ENCODE assay signal across 9 cellular contexts in genomic region chr15:64701482-64701881, GRCh38.
DNase-seq lines count a peak whose midpoint lies in the region; ATAC-seq and TF ChIP-seq lines count a peak whose summit lies in the region.
"Had no signal": no experiment of that assay in that cellular context is flagged by ENCODE, and none has a peak within 500 bp of the region (broad histone marks: within the 10 kb centered on the region; RNA-seq: fewer than 3 reads in every experiment).

No MANE protein-coding gene starts in this region.

- H3K27ac ChIP-seq in AG04450 (ENCODE audit: low read depth, low read length) = no peak overlapping the region
- H3K27ac ChIP-seq in colonic mucosa = no peak overlapping the region
- peak overlapping the region; percentile 80 for H3K27ac ChIP-seq in naive thymus-derived CD4-positive, alpha-beta T cell (ENCODE audit: low read depth, low read length)

- CTCF ChIA-PET in AG04450 (lab: Charles Lee) = interaction anchor here (1.0 to 2.2 kb wide), 2 partner anchors 26 to 275 kb away, joined by 3 to 8 read pairs; no protein-coding TSS in a partner anchor
- CTCF ChIA-PET in naive thymus-derived CD4-positive, alpha-beta T cell (lab: Charles Lee) = interaction anchor here (0.6 to 0.9 kb wide), 4 partner anchors 14 to 163 kb away, joined by 3 to 4 read pairs (median 3); no protein-coding TSS in a partner anchor

- H3K36me3 ChIP-seq in colonic mucosa = no peaks in the 10 kb centered on the region
- peaks cover 0 to 9% (median 0%) of the 10 kb centered on the region in 3 experiments for H3K36me3 ChIP-seq in naive thymus-derived CD4-positive, alpha-beta T cell (ENCODE audit: control insufficient read depth in 2 of 3, insufficient read depth in 3 of 3, low read length in 3 of 3)

- ATAC-seq in naive thymus-derived CD4-positive, alpha-beta T cell = no peak
- ATAC-seq in HG02885 (IDR thresholded peaks at IDR 0.05; ENCODE audit: poor library complexity, unreplicated experiment) = no peak
- no peak for ATAC-seq in HG02884 (IDR thresholded peaks at IDR 0.05; ENCODE audit: unreplicated experiment)
- ATAC-seq in GM21619 (IDR thresholded peaks at IDR 0.05; ENCODE audit: unreplicated experiment) = no peak

- H3K9ac ChIP-seq in colonic mucosa (ENCODE audit: low read depth in 2 of 2, low read length in 2 of 2) = peak overlapping the region in 1 of 2 donors; percentile 40

- intact Hi-C loops in colonic mucosa (cut with DNase I) = no loop called here
- intact Hi-C loops in naive thymus-derived CD4-positive, alpha-beta T cell (cut with micrococcal nuclease) = loop anchor here (5.0 to 10.0 kb wide), 2 partner anchors 593 to 596 kb away; partner anchors contain the start of gene RNU5A-1 (in 2 of the 2)

- H3K9me3 ChIP-seq in AG04450 (ENCODE audit: control insufficient read depth, insufficient read depth, low read length) (no peaks in the 10 kb centered on the region; the same call in 1 of the 2 replicates), colonic mucosa (no peaks in the 10 kb centered on the region)
- H3K9me3 ChIP-seq in naive thymus-derived CD4-positive, alpha-beta T cell (ENCODE audit: control insufficient read depth in 2 of 3, low read length in 3 of 3) = no peaks in the 10 kb centered on the region

- H3K27ac Mint-ChIP-seq in naive thymus-derived CD4-positive, alpha-beta T cell = peak overlapping the region; percentile 22 to 95 (median 81)

- H3K27me3 ChIP-seq in AG04450 (ENCODE audit: control insufficient read depth, insufficient read depth, low read length) (no peaks in the 10 kb centered on the region), colonic mucosa (no peaks in the 10 kb centered on the region)
- no peaks in the 10 kb centered on the region for H3K27me3 ChIP-seq in naive thymus-derived CD4-positive, alpha-beta T cell (ENCODE audit: control insufficient read depth in 2 of 2, insufficient read depth in 2 of 2, low read length in 2 of 2)

- H3K27me3 Mint-ChIP-seq in naive thymus-derived CD4-positive, alpha-beta T cell = no peaks in the 10 kb centered on the region

- DNase-seq in AG04450 (ENCODE audit: low read depth, low spot score) (no peak), colonic mucosa (no peak)
- no peak for DNase-seq in Jurkat, Clone E6-1 (ENCODE audit: low read depth, low spot score)
- DNase-seq in naive thymus-derived CD4-positive, alpha-beta T cell = no peak
- DNase-seq in stimulated activated CD4-positive, alpha-beta T cell treated with anti-CD3 and anti-CD28 coated beads, Interleukin-2, amount 100 ng/mL, for 48 hours = no peak
- DNase-seq: KG1 had no signal

- TF ChIP-seq CTCF in AG04450 (IDR thresholded peaks at IDR 0.05; ENCODE audit: low read depth, low read length) (no peak), colonic mucosa (IDR thresholded peaks at IDR 0.05) (no peak)

- H3K4me1 Mint-ChIP-seq in naive thymus-derived CD4-positive, alpha-beta T cell = peaks cover 52 to 71% (median 60%) of the 10 kb centered on the region in 7 donors

- H3K4me3 Mint-ChIP-seq in naive thymus-derived CD4-positive, alpha-beta T cell = peak overlapping the region; percentile 78 to 97 (median 84)

- H3K4me3 ChIP-seq in AG04450 (ENCODE audit: low read depth, low read length) (peak overlapping the region; percentile 84), colonic mucosa (peak overlapping the region; percentile 80)
- peak overlapping the region; percentile 56 for H3K4me3 ChIP-seq in Jurkat, Clone E6-1 (ENCODE audit: low read length)
- H3K4me3 ChIP-seq in naive thymus-derived CD4-positive, alpha-beta T cell (ENCODE audit: low read length) = peak overlapping the region; percentile 12

- H3K9me3 Mint-ChIP-seq in naive thymus-derived CD4-positive, alpha-beta T cell = no peaks in the 10 kb centered on the region

- POLR2A ChIA-PET in AG04450 (lab: Yijun Ruan, JAX) = interaction anchor here (0.7 kb wide), 1 partner anchor 114 kb away, joined by 4 read pairs; no protein-coding TSS in a partner anchor
- POLR2A ChIA-PET in naive thymus-derived CD4-positive, alpha-beta T cell (lab: Charles Lee) = interaction anchor here (0.6 to 1.1 kb wide), 3 partner anchors 10 to 356 kb away, joined by 3 to 4 read pairs (median 3); no protein-coding TSS in a partner anchor

- peaks cover 0 to 10% (median 0%) of the 10 kb centered on the region in 5 donors for H3K36me3 Mint-ChIP-seq in naive thymus-derived CD4-positive, alpha-beta T cell

- no peaks in the 10 kb centered on the region for H3K4me1 ChIP-seq in colonic mucosa
- peaks cover 40 to 49% of the 10 kb centered on the region in 2 donors for H3K4me1 ChIP-seq in naive thymus-derived CD4-positive, alpha-beta T cell (ENCODE audit: control insufficient read depth in 2 of 2, insufficient read depth in 2 of 2, low read length in 2 of 2)

Comparison
In these comparisons a context has a peak if more than half of its experiments do, and no peak if none do; other contexts are left out.
1. H3K4me3 ChIP-seq: peak in every context shown above with its lines; median percentile 84 in AG04450; 80 in colonic mucosa; 56 in Jurkat, Clone E6-1; 12 in naive thymus-derived CD4-positive, alpha-beta T cell.